12 cellular contexts compared by ENCODE assay signal in genomic region chr16:73064227-73064995, GRCh38. TPM values are rescaled to one million over a fixed set of nuclear protein-coding genes. Genes with fewer than 3 reads are reported as not detected.
DNase-seq lines count a peak whose midpoint lies in the region; ATAC-seq and TF ChIP-seq lines count a peak whose summit lies in the region.
"Had no signal": no experiment of that assay in that cellular context is flagged by ENCODE, and none has a peak within 500 bp of the region (broad histone marks: within the 10 kb centered on the region; RNA-seq: fewer than 3 reads in every experiment).

No MANE protein-coding gene starts in this region.

- no peak for TF ChIP-seq POLR2A in breast epithelium (IDR thresholded peaks at IDR 0.05)

- H3K4me1 ChIP-seq in breast epithelium (peaks cover 4 to 13% of the 10 kb centered on the region in 2 donors), endodermal cell (ENCODE audit: control insufficient read depth, insufficient read depth, low read length) (no peaks in the 10 kb centered on the region), upper lobe of right lung (peaks cover 46% of the 10 kb centered on the region)

- H3K36me3 Mint-ChIP-seq in MCF 10A (ENCODE audit: insufficient read depth, unreplicated experiment) (peaks cover 6% of the 10 kb centered on the region), endodermal cell (ENCODE audit: low read depth) (no peaks in the 10 kb centered on the region)
- no peaks in the 10 kb centered on the region for H3K36me3 Mint-ChIP-seq in natural killer cell treated with Interleukin-12 subunit alpha and Interleukin-12 subunit beta and Interleukin-15 and Interleukin-18, amount 100 ng/mL, for 72 hours

- H3K27me3 ChIP-seq in breast epithelium (peaks cover 3 to 61% of the 10 kb centered on the region in 2 donors), endodermal cell (ENCODE audit: control insufficient read depth, insufficient read depth, low read length, poor library complexity, severe bottlenecking) (peaks cover 100% of the 10 kb centered on the region), upper lobe of right lung (peaks cover 44% of the 10 kb centered on the region)
- H3K27me3 ChIP-seq: vagina had no signal

- H3K4me3 Mint-ChIP-seq in MCF 10A (ENCODE audit: unreplicated experiment): peak overlapping the region; percentile 62
- H3K4me3 Mint-ChIP-seq in endodermal cell: no peak overlapping the region
- H3K4me3 Mint-ChIP-seq in natural killer cell treated with Interleukin-12 subunit alpha and Interleukin-12 subunit beta and Interleukin-15 and Interleukin-18, amount 100 ng/mL, for 72 hours: no peak overlapping the region

- POLR2A ChIA-PET in MCF 10A (lab: Yijun Ruan, JAX): interaction anchor here (0.7 to 2.0 kb wide), 5 partner anchors 11 to 396 kb away, joined by 3 to 9 read pairs (median 4); no protein-coding TSS in a partner anchor

- H3K27ac ChIP-seq in breast epithelium (no peak overlapping the region), endodermal cell (ENCODE audit: low read depth, low read length) (no peak overlapping the region), upper lobe of right lung (peak overlapping the region; percentile 67)
- H3K27ac ChIP-seq: C4-2B, vagina had no signal

- ATAC-seq in upper lobe of right lung (peak; percentile 7), HG02588 (IDR thresholded peaks at IDR 0.05; ENCODE audit: unreplicated experiment) (no peak), GM21619 (IDR thresholded peaks at IDR 0.05; ENCODE audit: unreplicated experiment) (no peak)
- no peak for ATAC-seq in natural killer cell treated with Interleukin-12 subunit alpha and Interleukin-12 subunit beta and Interleukin-15 and Interleukin-18, amount 100 ng/mL, for 72 hours

- H3K9ac ChIP-seq in endodermal cell (ENCODE audit: extremely low read depth, low read length, poor library complexity, severe bottlenecking): no peak overlapping the region

- intact Hi-C loops in MCF 10A (cut with micrococcal nuclease): loop anchor here (1.0 kb wide), 1 partner anchor 112 kb away; no protein-coding TSS in a partner anchor
- intact Hi-C loops in breast epithelium (cut with DNase I; ENCODE audit: low total_unique reads): no loop called here
- intact Hi-C loops in upper lobe of right lung (cut with DNase I): loop anchor here (10.0 kb wide), 1 partner anchor 110 kb away; no protein-coding TSS in a partner anchor

- H3K27ac Mint-ChIP-seq in MCF 10A (ENCODE audit: low read depth, unreplicated experiment) (peak overlapping the region; percentile 69), endodermal cell (no peak overlapping the region)
- H3K27ac Mint-ChIP-seq in natural killer cell treated with Interleukin-12 subunit alpha and Interleukin-12 subunit beta and Interleukin-15 and Interleukin-18, amount 100 ng/mL, for 72 hours: no peak overlapping the region

- no peaks in the 10 kb centered on the region for H3K9me3 ChIP-seq in breast epithelium
- H3K9me3 ChIP-seq in endodermal cell (ENCODE audit: control insufficient read depth, low read length): no peaks in the 10 kb centered on the region
- no peaks in the 10 kb centered on the region for H3K9me3 ChIP-seq in upper lobe of right lung
- H3K9me3 ChIP-seq: vagina had no signal

- H3K9me3 Mint-ChIP-seq in MCF 10A (ENCODE audit: unreplicated experiment): no peaks in the 10 kb centered on the region
- H3K9me3 Mint-ChIP-seq in endodermal cell: no peaks in the 10 kb centered on the region
- no peaks in the 10 kb centered on the region for H3K9me3 Mint-ChIP-seq in natural killer cell treated with Interleukin-12 subunit alpha and Interleukin-12 subunit beta and Interleukin-15 and Interleukin-18, amount 100 ng/mL, for 72 hours

- H3K36me3 ChIP-seq in breast epithelium: no peaks in the 10 kb centered on the region
- H3K36me3 ChIP-seq in endodermal cell (ENCODE audit: control insufficient read depth, insufficient read depth, low read length): no peaks in the 10 kb centered on the region
- no peaks in the 10 kb centered on the region for H3K36me3 ChIP-seq in upper lobe of right lung
- H3K36me3 ChIP-seq: vagina had no signal

- H3K4me1 Mint-ChIP-seq in MCF 10A (ENCODE audit: insufficient read depth, unreplicated experiment): peaks cover 34% of the 10 kb centered on the region
- H3K4me1 Mint-ChIP-seq in endodermal cell: peaks cover 20% of the 10 kb centered on the region
- H3K4me1 Mint-ChIP-seq in natural killer cell treated with Interleukin-12 subunit alpha and Interleukin-12 subunit beta and Interleukin-15 and Interleukin-18, amount 100 ng/mL, for 72 hours (ENCODE audit: low read depth in 2 of 2): peaks cover 0 to 17% of the 10 kb centered on the region in 2 donors

- 0 to 1% methylated on average over 10 to 23 of the region's 24 CpGs for WGBS in endodermal cell (ENCODE audit: insufficient coverage in 1 of 2, insufficient read length in 1 of 2), 2 experiments

- no peak for TF ChIP-seq CTCF in MCF 10A (IDR thresholded peaks at IDR 0.05; ENCODE audit: unreplicated experiment)
- TF ChIP-seq CTCF in breast epithelium (IDR thresholded peaks at IDR 0.05): no peak
- TF ChIP-seq CTCF in endodermal cell (conservative IDR thresholded peaks at IDR 0.05): no peak
- no peak for TF ChIP-seq CTCF in upper lobe of right lung (IDR thresholded peaks at IDR 0.05)

- H3K27me3 Mint-ChIP-seq in MCF 10A (ENCODE audit: insufficient read depth, unreplicated experiment) (no peaks in the 10 kb centered on the region), endodermal cell (ENCODE audit: insufficient read depth) (peaks cover 100% of the 10 kb centered on the region)
- peaks cover 48 to 62% of the 10 kb centered on the region in 2 donors for H3K27me3 Mint-ChIP-seq in natural killer cell treated with Interleukin-12 subunit alpha and Interleukin-12 subunit beta and Interleukin-15 and Interleukin-18, amount 100 ng/mL, for 72 hours

- peak overlapping the region in 1 of 3 donors; percentile 24 for H3K4me3 ChIP-seq in breast epithelium
- H3K4me3 ChIP-seq in endodermal cell (ENCODE audit: low read length): peak overlapping the region; percentile 48
- peak overlapping the region; percentile 34 for H3K4me3 ChIP-seq in upper lobe of right lung
- H3K4me3 ChIP-seq: vagina had no signal

- CTCF ChIA-PET in MCF 10A (lab: Yijun Ruan, JAX): interaction anchor here (0.6 to 1.5 kb wide), 7 partner anchors 11 to 686 kb away, joined by 3 to 5 read pairs (median 4); no protein-coding TSS in a partner anchor

- TSS peak; percentile 33 for BruUV-seq in MCF 10A (replicated peaks; lab: Mats Ljungman, UMichigan)

- DNase-seq in MCF 10A (ENCODE audit: unreplicated experiment): peak; percentile 56
- no peak for DNase-seq in breast epithelium (ENCODE audit: low spot score in 2 of 2)
- peak; percentile 80 for DNase-seq in endodermal cell
- peak; percentile 34 for DNase-seq in medulla oblongata (ENCODE audit: extremely low spot score)
- no peak for DNase-seq in upper lobe of right lung
- no peak for DNase-seq in natural killer cell treated with Interleukin-12 subunit alpha and Interleukin-12 subunit beta and Interleukin-15 and Interleukin-18, amount 100 ng/mL, for 72 hours (ENCODE audit: low spot score)
- DNase-seq: cerebellar nuclear complex, occipital lobe had no signal

RNA-seq across cellular contexts. Expression of gene ZFHX3, which starts 16.5 kb away (rescaled TPM):
- total RNA-seq in MCF 10A (2022) (21.1 and 27.4 TPM in 2 replicates), breast epithelium (10 to 100 TPM; 10.8 to 36.0 (median 11.8) TPM), endodermal cell (1 to 10 TPM in 1 of 2 donors, under 1 TPM in 1; 0.79 to 2.2 TPM), upper lobe of right lung (29.0 TPM)
- polyA plus RNA-seq in endodermal cell (2013, experiment 1 of 2): 9.3 TPM
- polyA plus RNA-seq in endodermal cell (2013, experiment 2 of 2): 10.4 TPM
- under 1 TPM; 0.50 to 0.78 TPM for total RNA-seq in natural killer cell treated with Interleukin-12 subunit alpha and Interleukin-12 subunit beta and Interleukin-15 and Interleukin-18, amount 100 ng/mL, for 72 hours

Comparison
In these comparisons a context has a peak if more than half of its experiments do, and no peak if none do; other contexts are left out.
1. DNase-seq: peak in MCF 10A (single experiment), endodermal cell (single experiment) and medulla oblongata (single experiment); none in breast epithelium (0 of 2), upper lobe of right lung (single experiment) and natural killer cell treated with Interleukin-12 subunit alpha and Interleukin-12 subunit beta and Interleukin-15 and Interleukin-18, amount 100 ng/mL, for 72 hours (single experiment).